8 cellular contexts compared by ENCODE assay signal in genomic region chr14:64510825-64511679, GRCh38. TPM values are rescaled to one million over a fixed set of nuclear protein-coding genes. Genes with fewer than 3 reads are reported as not detected.
A peak's percentile ranks its signal among the peaks of the same experiment; 100 is the strongest.
DNase-seq lines count a peak whose midpoint lies in the region; ATAC-seq and TF ChIP-seq lines count a peak whose summit lies in the region.

No MANE protein-coding gene starts in this region.

- peaks cover 71% of the 10 kb centered on the region for H3K4me1 Mint-ChIP-seq in activated naive CD8-positive, alpha-beta T cell treated with anti-CD3 and anti-CD28 coated beads for 36 hours
- peaks cover 20% of the 10 kb centered on the region for H3K4me1 Mint-ChIP-seq in progenitor cell of endocrine pancreas (ENCODE audit: low read depth)

- peak overlapping the region; percentile 77 for H3K27ac Mint-ChIP-seq in activated naive CD8-positive, alpha-beta T cell treated with anti-CD3 and anti-CD28 coated beads for 36 hours
- H3K27ac Mint-ChIP-seq in progenitor cell of endocrine pancreas, result no peak overlapping the region

- intact Hi-C loops in head of caudate nucleus (cut with DNase I), result no loop called here

- TF ChIP-seq CTCF in GM10266 (IDR thresholded peaks at IDR 0.05; ENCODE audit: control insufficient read depth, insufficient read depth, low read depth, missing control alignments) (peak; percentile 87), progenitor cell of endocrine pancreas (IDR thresholded peaks at IDR 0.05; ENCODE audit: unreplicated experiment) (peak; percentile 93)

- no peaks in the 10 kb centered on the region for H3K27me3 Mint-ChIP-seq in activated naive CD8-positive, alpha-beta T cell treated with anti-CD3 and anti-CD28 coated beads for 36 hours
- no peaks in the 10 kb centered on the region for H3K27me3 Mint-ChIP-seq in progenitor cell of endocrine pancreas

- H3K9me3 Mint-ChIP-seq in activated naive CD8-positive, alpha-beta T cell treated with anti-CD3 and anti-CD28 coated beads for 36 hours, result no peaks in the 10 kb centered on the region
- H3K9me3 Mint-ChIP-seq in progenitor cell of endocrine pancreas (ENCODE audit: low read depth), result no peaks in the 10 kb centered on the region

- peak overlapping the region; percentile 44 for H3K4me3 Mint-ChIP-seq in activated naive CD8-positive, alpha-beta T cell treated with anti-CD3 and anti-CD28 coated beads for 36 hours
- no peak overlapping the region for H3K4me3 Mint-ChIP-seq in progenitor cell of endocrine pancreas (ENCODE audit: low read depth)

- peak; percentile 83 for ATAC-seq in SK-N-SH treated with all-trans-retinoic acid at 6 μM for 48 hours
- ATAC-seq in GM19324 (IDR thresholded peaks at IDR 0.05; ENCODE audit: low FRiP score, unreplicated experiment), result no peak
- ATAC-seq in HG02938 (IDR thresholded peaks at IDR 0.05; ENCODE audit: unreplicated experiment), result no peak

- no peak for DNase-seq in GM10266 (ENCODE audit: extremely low spot score)
- peak; percentile 61 for DNase-seq in NCI-H1092 (lab: John Stamatoyannopoulos, UW)
- DNase-seq in activated naive CD8-positive, alpha-beta T cell treated with anti-CD3 and anti-CD28 coated beads for 36 hours, result peak; percentile 49
- DNase-seq in head of caudate nucleus, result peak in 38 of 42 donors; percentile 46 to 91 (median 77)
- peak; percentile 37 for DNase-seq in progenitor cell of endocrine pancreas (ENCODE audit: low spot score, unreplicated experiment)

- peaks cover 33% of the 10 kb centered on the region for H3K36me3 Mint-ChIP-seq in activated naive CD8-positive, alpha-beta T cell treated with anti-CD3 and anti-CD28 coated beads for 36 hours
- H3K36me3 Mint-ChIP-seq in progenitor cell of endocrine pancreas (ENCODE audit: insufficient read depth), result no peaks in the 10 kb centered on the region

TF ChIP-seq in SK-N-SH treated with all-trans-retinoic acid at 6 μM for 48 hours, 23 proteins besides CTCF, POLR2A, EP300 and RAD21:
- TF ChIP-seq ZFP30 (CRISPR knock-in tag; IDR thresholded peaks at IDR 0.05) (no peak), ZFP3 (CRISPR knock-in tag; IDR thresholded peaks at IDR 0.05) (no peak)

RNA-seq across cellular contexts. Expression of gene ZBTB1, which starts 6.5 kb away (rescaled TPM):
- total RNA-seq in activated naive CD8-positive, alpha-beta T cell treated with anti-CD3 and anti-CD28 coated beads for 36 hours, result 10 to 100 TPM; 43.3 to 43.9 TPM
- total RNA-seq in progenitor cell of endocrine pancreas, result 43.6 and 44.5 TPM in 2 replicates

RNA-seq across cellular contexts. Expression of gene ZBTB25, which starts 7.4 kb away (rescaled TPM):
- 10 to 100 TPM; 24.0 to 26.0 TPM for total RNA-seq in activated naive CD8-positive, alpha-beta T cell treated with anti-CD3 and anti-CD28 coated beads for 36 hours
- 11.7 and 11.8 TPM in 2 replicates for total RNA-seq in progenitor cell of endocrine pancreas

RNA-seq across cellular contexts. Expression of gene HSPA2, which starts 29.5 kb away (rescaled TPM):
- total RNA-seq in activated naive CD8-positive, alpha-beta T cell treated with anti-CD3 and anti-CD28 coated beads for 36 hours, result 1 to 10 TPM; 1.9 to 2.0 TPM
- 2.7 and 2.9 TPM in 2 replicates for total RNA-seq in progenitor cell of endocrine pancreas

RNA-seq across cellular contexts. Expression of gene PPP1R36, which starts 38.7 kb away (rescaled TPM):
- total RNA-seq in activated naive CD8-positive, alpha-beta T cell treated with anti-CD3 and anti-CD28 coated beads for 36 hours, result under 1 TPM; 0.18 to 0.25 TPM
- 0.53 and 0.79 TPM in 2 replicates for total RNA-seq in progenitor cell of endocrine pancreas

RNA-seq across cellular contexts. Expression of gene AKAP5, which starts 45.8 kb away (rescaled TPM):
- 1 to 10 TPM; 1.2 to 1.4 TPM for total RNA-seq in activated naive CD8-positive, alpha-beta T cell treated with anti-CD3 and anti-CD28 coated beads for 36 hours
- 1.1 and 1.6 TPM in 2 replicates for total RNA-seq in progenitor cell of endocrine pancreas
